28 cellular contexts compared by ENCODE assay signal in the genomic region with DNA sequence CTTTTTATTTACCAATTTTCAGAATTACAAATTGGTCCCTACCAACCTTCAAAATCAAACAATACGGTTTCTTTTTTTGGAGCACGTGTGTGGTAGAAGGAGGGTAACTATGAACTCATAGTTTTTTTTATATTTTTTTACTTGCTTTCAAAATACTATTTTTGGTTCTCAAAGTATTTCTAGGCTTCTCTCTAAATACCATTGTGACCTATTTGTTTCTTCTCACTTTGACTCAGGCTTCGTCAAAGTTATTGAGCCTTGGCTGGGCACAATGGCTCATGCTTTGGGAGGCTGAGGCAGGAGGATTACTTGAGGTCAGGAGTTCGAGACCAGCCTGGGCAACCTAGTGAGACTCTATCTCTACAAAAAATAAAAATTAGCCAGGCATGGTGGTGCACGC.
"Had no signal": no experiment of that assay in that cellular context is flagged by ENCODE, and none has a peak within 500 bp of the region (broad histone marks: within the 10 kb centered on the region; RNA-seq: fewer than 3 reads in every experiment).

No MANE protein-coding gene starts in this region.

- H3K36me3 ChIP-seq: left lung, lower lobe of right lung, ovary, tibial nerve, uterus had no signal

- H3K27ac ChIP-seq: ovary, tibial nerve, uterus had no signal

- H3K27ac Mint-ChIP-seq: immature natural killer cell; naive thymus-derived CD8-positive, alpha-beta T cell; nephron; progenitor cell of endocrine pancreas; stimulated activated naive CD8-positive, alpha-beta T cell treated with anti-CD3 and anti-CD28 coated beads, Interleukin-15, amount 100 ng/mL, for 72 hours; type B pancreatic cell had no signal

- H3K4me1 ChIP-seq: uterus had no signal

- H3K27me3 ChIP-seq: left lung, ovary, tibial nerve, uterus had no signal

- FAIRE-seq: islet of Langerhans, kidney had no signal

- DNase-seq: hypothalamus; immature natural killer cell; kidney; left colon; left lung; lower lobe of right lung; mammary epithelial cell; mesenchymal stem cell; naive thymus-derived CD8-positive, alpha-beta T cell; occipital lobe; ovary; retina; right cardiac atrium; stimulated activated CD4-positive, alpha-beta T cell treated with anti-CD3 and anti-CD28 coated beads, Interleukin-12 subunit alpha, Interleukin-12 subunit beta, amount 100 ng/mL, for 4 hours; stimulated activated CD4-positive, alpha-beta T cell treated with anti-CD3 and anti-CD28 coated beads, Interleukin-15, amount 100 ng/mL, for 24 hours; stimulated activated CD4-positive, alpha-beta T cell treated with anti-CD3 and anti-CD28 coated beads, Interleukin-2, amount 100 ng/mL, for 24 hours; stimulated activated CD4-positive, alpha-beta T cell treated with anti-CD3 and anti-CD28 coated beads, Interleukin-4, amount 100 ng/mL, for 1 hour; stimulated activated naive CD8-positive, alpha-beta T cell treated with anti-CD3 and anti-CD28 coated beads, Interleukin-15, amount 100 ng/mL, for 72 hours; substantia nigra; uterus had no signal

- ATAC-seq: left colon; naive thymus-derived CD8-positive, alpha-beta T cell; right cardiac atrium; sciatic nerve; stimulated activated naive CD8-positive, alpha-beta T cell treated with anti-CD3 and anti-CD28 coated beads, Interleukin-15, amount 100 ng/mL, for 72 hours had no signal

- H3K4me3 ChIP-seq: left lung, lower lobe of right lung, ovary, skin epidermis, tibial nerve, uterus had no signal

- H3K9me3 Mint-ChIP-seq: immature natural killer cell; naive thymus-derived CD8-positive, alpha-beta T cell; nephron; neural crest cell; stimulated activated naive CD8-positive, alpha-beta T cell treated with anti-CD3 and anti-CD28 coated beads, Interleukin-15, amount 100 ng/mL, for 72 hours; type B pancreatic cell had no signal

- H3K9me3 ChIP-seq: left lung, lower lobe of right lung, ovary, tibial nerve, uterus had no signal

- H3K27me3 Mint-ChIP-seq: naive thymus-derived CD8-positive, alpha-beta T cell; progenitor cell of endocrine pancreas; stimulated activated naive CD8-positive, alpha-beta T cell treated with anti-CD3 and anti-CD28 coated beads, Interleukin-15, amount 100 ng/mL, for 72 hours; type B pancreatic cell had no signal

- H3K36me3 Mint-ChIP-seq: type B pancreatic cell had no signal

- H3K4me3 Mint-ChIP-seq: immature natural killer cell; naive thymus-derived CD8-positive, alpha-beta T cell; nephron; neural crest cell; stimulated activated naive CD8-positive, alpha-beta T cell treated with anti-CD3 and anti-CD28 coated beads, Interleukin-15, amount 100 ng/mL, for 72 hours; type B pancreatic cell had no signal

- H3K4me1 Mint-ChIP-seq: immature natural killer cell had no signal
